ENCODE assay signal across 2 cellular contexts in the genomic region with DNA sequence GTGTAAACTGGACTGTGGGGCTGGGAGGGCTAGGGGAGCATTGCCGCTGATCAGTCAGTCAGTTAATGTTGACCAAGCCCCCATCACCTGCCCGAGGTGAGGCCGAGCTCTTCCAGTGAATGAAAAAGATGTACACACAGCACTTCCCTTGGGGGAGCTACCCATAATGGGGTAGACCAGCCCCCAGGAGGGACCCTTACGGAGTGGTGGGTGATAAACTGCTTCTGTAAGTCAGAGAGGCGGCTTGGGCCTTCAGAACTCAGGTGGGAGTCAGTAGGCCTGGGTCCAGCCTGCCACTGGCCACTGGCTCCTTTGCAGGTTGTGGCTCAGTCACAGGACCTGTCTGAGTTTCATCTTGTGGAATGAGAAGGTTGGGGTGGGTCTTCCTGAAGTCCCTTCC.
TF ChIP-seq lines count a peak whose summit lies in the region.

No MANE protein-coding gene starts in this region.

TF ChIP-seq in WTC11, 78 proteins besides CTCF, POLR2A, EP300 and RAD21:
- TF ChIP-seq ATF3 (CRISPR knock-in tag; conservative IDR thresholded peaks at IDR 0.05) (no peak), FOXJ3 (CRISPR knock-in tag; IDR thresholded peaks at IDR 0.05; ENCODE audit: borderline replicate concordance) (no peak), ELF4 (CRISPR knock-in tag; IDR thresholded peaks at IDR 0.05; ENCODE audit: low read depth) (no peak), IRF2 (CRISPR knock-in tag; IDR thresholded peaks at IDR 0.05; ENCODE audit: borderline replicate concordance, low read depth) (no peak), KAT7 (CRISPR knock-in tag; IDR thresholded peaks at IDR 0.05; ENCODE audit: borderline replicate concordance) (no peak), ZNF121 (CRISPR knock-in tag; IDR thresholded peaks at IDR 0.05) (no peak), ZNF138 (CRISPR knock-in tag; conservative IDR thresholded peaks at IDR 0.05) (no peak), ESRRA (CRISPR knock-in tag; IDR thresholded peaks at IDR 0.05; ENCODE audit: borderline replicate concordance) (no peak), NR2C2 (CRISPR knock-in tag; IDR thresholded peaks at IDR 0.05) (no peak)
- TF ChIP-seq, protein P1, sequence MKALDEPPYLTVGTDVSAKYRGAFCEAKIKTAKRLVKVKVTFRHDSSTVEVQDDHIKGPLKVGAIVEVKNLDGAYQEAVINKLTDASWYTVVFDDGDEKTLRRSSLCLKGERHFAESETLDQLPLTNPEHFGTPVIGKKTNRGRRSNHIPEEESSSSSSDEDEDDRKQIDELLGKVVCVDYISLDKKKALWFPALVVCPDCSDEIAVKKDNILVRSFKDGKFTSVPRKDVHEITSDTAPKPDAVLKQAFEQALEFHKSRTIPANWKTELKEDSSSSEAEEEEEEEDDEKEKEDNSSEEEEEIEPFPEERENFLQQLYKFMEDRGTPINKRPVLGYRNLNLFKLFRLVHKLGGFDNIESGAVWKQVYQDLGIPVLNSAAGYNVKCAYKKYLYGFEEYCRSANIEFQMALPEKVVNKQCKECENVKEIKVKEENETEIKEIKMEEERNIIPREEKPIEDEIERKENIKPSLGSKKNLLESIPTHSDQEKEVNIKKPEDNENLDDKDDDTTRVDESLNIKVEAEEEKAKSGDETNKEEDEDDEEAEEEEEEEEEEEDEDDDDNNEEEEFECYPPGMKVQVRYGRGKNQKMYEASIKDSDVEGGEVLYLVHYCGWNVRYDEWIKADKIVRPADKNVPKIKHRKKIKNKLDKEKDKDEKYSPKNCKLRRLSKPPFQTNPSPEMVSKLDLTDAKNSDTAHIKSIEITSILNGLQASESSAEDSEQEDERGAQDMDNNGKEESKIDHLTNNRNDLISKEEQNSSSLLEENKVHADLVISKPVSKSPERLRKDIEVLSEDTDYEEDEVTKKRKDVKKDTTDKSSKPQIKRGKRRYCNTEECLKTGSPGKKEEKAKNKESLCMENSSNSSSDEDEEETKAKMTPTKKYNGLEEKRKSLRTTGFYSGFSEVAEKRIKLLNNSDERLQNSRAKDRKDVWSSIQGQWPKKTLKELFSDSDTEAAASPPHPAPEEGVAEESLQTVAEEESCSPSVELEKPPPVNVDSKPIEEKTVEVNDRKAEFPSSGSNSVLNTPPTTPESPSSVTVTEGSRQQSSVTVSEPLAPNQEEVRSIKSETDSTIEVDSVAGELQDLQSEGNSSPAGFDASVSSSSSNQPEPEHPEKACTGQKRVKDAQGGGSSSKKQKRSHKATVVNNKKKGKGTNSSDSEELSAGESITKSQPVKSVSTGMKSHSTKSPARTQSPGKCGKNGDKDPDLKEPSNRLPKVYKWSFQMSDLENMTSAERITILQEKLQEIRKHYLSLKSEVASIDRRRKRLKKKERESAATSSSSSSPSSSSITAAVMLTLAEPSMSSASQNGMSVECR (CRISPR knock-in tag; IDR thresholded peaks at IDR 0.05; ENCODE audit: borderline replicate concordance) = no peak
- TF ChIP-seq, protein P2, sequence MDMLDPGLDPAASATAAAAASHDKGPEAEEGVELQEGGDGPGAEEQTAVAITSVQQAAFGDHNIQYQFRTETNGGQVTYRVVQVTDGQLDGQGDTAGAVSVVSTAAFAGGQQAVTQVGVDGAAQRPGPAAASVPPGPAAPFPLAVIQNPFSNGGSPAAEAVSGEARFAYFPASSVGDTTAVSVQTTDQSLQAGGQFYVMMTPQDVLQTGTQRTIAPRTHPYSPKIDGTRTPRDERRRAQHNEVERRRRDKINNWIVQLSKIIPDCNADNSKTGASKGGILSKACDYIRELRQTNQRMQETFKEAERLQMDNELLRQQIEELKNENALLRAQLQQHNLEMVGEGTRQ (CRISPR knock-in tag; IDR thresholded peaks at IDR 0.05) = no peak

TF ChIP-seq in H1, 55 proteins besides CTCF, POLR2A, EP300 and RAD21:
- TF ChIP-seq TAF1 (IDR thresholded peaks at IDR 0.05; ENCODE audit: low read depth, low read length) (no peak), CHD2 (IDR thresholded peaks at IDR 0.05; ENCODE audit: low read length) (no peak), JUND (IDR thresholded peaks at IDR 0.05; ENCODE audit: low read length) (no peak), GTF2F1 (IDR thresholded peaks at IDR 0.05; ENCODE audit: borderline replicate concordance, low read depth, low read length) (no peak)
- TF ChIP-seq, protein P3, sequence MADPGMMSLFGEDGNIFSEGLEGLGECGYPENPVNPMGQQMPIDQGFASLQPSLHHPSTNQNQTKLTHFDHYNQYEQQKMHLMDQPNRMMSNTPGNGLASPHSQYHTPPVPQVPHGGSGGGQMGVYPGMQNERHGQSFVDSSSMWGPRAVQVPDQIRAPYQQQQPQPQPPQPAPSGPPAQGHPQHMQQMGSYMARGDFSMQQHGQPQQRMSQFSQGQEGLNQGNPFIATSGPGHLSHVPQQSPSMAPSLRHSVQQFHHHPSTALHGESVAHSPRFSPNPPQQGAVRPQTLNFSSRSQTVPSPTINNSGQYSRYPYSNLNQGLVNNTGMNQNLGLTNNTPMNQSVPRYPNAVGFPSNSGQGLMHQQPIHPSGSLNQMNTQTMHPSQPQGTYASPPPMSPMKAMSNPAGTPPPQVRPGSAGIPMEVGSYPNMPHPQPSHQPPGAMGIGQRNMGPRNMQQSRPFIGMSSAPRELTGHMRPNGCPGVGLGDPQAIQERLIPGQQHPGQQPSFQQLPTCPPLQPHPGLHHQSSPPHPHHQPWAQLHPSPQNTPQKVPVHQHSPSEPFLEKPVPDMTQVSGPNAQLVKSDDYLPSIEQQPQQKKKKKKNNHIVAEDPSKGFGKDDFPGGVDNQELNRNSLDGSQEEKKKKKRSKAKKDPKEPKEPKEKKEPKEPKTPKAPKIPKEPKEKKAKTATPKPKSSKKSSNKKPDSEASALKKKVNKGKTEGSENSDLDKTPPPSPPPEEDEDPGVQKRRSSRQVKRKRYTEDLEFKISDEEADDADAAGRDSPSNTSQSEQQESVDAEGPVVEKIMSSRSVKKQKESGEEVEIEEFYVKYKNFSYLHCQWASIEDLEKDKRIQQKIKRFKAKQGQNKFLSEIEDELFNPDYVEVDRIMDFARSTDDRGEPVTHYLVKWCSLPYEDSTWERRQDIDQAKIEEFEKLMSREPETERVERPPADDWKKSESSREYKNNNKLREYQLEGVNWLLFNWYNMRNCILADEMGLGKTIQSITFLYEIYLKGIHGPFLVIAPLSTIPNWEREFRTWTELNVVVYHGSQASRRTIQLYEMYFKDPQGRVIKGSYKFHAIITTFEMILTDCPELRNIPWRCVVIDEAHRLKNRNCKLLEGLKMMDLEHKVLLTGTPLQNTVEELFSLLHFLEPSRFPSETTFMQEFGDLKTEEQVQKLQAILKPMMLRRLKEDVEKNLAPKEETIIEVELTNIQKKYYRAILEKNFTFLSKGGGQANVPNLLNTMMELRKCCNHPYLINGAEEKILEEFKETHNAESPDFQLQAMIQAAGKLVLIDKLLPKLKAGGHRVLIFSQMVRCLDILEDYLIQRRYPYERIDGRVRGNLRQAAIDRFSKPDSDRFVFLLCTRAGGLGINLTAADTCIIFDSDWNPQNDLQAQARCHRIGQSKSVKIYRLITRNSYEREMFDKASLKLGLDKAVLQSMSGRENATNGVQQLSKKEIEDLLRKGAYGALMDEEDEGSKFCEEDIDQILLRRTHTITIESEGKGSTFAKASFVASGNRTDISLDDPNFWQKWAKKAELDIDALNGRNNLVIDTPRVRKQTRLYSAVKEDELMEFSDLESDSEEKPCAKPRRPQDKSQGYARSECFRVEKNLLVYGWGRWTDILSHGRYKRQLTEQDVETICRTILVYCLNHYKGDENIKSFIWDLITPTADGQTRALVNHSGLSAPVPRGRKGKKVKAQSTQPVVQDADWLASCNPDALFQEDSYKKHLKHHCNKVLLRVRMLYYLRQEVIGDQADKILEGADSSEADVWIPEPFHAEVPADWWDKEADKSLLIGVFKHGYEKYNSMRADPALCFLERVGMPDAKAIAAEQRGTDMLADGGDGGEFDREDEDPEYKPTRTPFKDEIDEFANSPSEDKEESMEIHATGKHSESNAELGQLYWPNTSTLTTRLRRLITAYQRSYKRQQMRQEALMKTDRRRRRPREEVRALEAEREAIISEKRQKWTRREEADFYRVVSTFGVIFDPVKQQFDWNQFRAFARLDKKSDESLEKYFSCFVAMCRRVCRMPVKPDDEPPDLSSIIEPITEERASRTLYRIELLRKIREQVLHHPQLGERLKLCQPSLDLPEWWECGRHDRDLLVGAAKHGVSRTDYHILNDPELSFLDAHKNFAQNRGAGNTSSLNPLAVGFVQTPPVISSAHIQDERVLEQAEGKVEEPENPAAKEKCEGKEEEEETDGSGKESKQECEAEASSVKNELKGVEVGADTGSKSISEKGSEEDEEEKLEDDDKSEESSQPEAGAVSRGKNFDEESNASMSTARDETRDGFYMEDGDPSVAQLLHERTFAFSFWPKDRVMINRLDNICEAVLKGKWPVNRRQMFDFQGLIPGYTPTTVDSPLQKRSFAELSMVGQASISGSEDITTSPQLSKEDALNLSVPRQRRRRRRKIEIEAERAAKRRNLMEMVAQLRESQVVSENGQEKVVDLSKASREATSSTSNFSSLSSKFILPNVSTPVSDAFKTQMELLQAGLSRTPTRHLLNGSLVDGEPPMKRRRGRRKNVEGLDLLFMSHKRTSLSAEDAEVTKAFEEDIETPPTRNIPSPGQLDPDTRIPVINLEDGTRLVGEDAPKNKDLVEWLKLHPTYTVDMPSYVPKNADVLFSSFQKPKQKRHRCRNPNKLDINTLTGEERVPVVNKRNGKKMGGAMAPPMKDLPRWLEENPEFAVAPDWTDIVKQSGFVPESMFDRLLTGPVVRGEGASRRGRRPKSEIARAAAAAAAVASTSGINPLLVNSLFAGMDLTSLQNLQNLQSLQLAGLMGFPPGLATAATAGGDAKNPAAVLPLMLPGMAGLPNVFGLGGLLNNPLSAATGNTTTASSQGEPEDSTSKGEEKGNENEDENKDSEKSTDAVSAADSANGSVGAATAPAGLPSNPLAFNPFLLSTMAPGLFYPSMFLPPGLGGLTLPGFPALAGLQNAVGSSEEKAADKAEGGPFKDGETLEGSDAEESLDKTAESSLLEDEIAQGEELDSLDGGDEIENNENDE (IDR thresholded peaks at IDR 0.05; ENCODE audit: insufficient replicate concordance, low read length) = no peak
